ENCODE assay signal across 8 cellular contexts in the genomic region with DNA sequence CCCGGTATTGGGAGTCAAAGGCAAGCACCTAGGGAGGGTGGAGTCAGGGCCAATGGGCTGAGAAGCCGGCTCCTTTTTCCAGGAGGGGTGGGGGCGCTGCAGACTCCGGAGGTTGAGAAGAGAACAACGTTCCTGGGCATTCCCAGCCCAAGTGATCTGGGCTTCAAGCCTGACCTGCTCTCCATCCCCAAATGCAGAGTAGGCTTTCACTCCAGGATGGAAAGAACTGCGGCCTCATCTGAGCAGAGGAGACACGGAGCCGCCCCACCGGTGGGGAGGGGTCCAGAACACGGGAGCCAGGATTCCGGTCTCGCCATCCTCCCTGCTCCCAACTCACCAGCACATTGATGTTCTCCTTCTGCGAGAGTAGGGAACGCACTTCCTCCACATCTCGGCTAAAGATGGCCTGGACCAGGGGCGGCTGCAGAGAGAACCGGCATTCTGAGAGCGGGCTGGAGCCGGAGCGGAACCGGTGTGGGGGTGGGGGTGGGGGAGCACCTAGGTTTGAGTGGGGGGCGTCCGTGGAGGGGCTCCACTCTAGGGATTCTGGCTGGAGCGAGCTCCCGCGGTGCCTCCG. TPM values are rescaled to one million over a fixed set of nuclear protein-coding genes. Genes with fewer than 3 reads are reported as not detected.
DNase-seq lines count a peak whose midpoint lies in the region; ATAC-seq and TF ChIP-seq lines count a peak whose summit lies in the region.

No MANE protein-coding gene starts in this region.

- peaks cover 30% of the 10 kb centered on the region; the same call in 1 of the 2 replicates for H3K36me3 ChIP-seq in Karpas-422 (ENCODE audit: insufficient read depth, low read length)
- H3K36me3 ChIP-seq in hepatocyte (replicated peaks; ENCODE audit: insufficient read depth, low read depth), result no peaks in the 10 kb centered on the region
- H3K36me3 ChIP-seq in sigmoid colon, result peaks cover 10 to 38% (median 31%) of the 10 kb centered on the region in 4 donors

- H3K4me3 ChIP-seq in Karpas-422 (ENCODE audit: low read length) (peak overlapping the region; percentile 97), hepatocyte (peak overlapping the region; percentile 100), sigmoid colon (peak overlapping the region; percentile 80 to 86 (median 82))

- no peak for TF ChIP-seq CTCF in hepatocyte (IDR thresholded peaks at IDR 0.05; ENCODE audit: poor library complexity)
- no peak for TF ChIP-seq CTCF in sigmoid colon (IDR thresholded peaks at IDR 0.05)

- TF ChIP-seq EP300 in sigmoid colon (IDR thresholded peaks at IDR 0.05), result no peak

- peaks cover 0 to 12% of the 10 kb centered on the region in 2 donors for H3K36me3 Mint-ChIP-seq in activated naive CD4-positive, alpha-beta T cell treated with anti-CD3 and anti-CD28 coated beads, Interleukin-2, amount 50 U/mL, for 72 hours

- H2AFZ ChIP-seq in Karpas-422 (ENCODE audit: low read length) (no peak overlapping the region), hepatocyte (peak overlapping the region; percentile 99)

- H3K9me3 Mint-ChIP-seq in activated naive CD4-positive, alpha-beta T cell treated with anti-CD3 and anti-CD28 coated beads, Interleukin-2, amount 50 U/mL, for 72 hours, result no peaks in the 10 kb centered on the region

- H3K9ac ChIP-seq in Karpas-422 (ENCODE audit: low read length), result peak overlapping the region; percentile 96

- 1% methylated on average over 21 of the region's 27 CpGs for WGBS in hepatocyte (ENCODE audit: low lambda C conversion rate, missing lambda C conversion rate)
- WGBS in sigmoid colon, 2 donors, result 1% methylated on average over 27 of the region's 27 CpGs

- H3K4me2 ChIP-seq in Karpas-422 (ENCODE audit: low read depth, low read length, poor library complexity, severe bottlenecking), result peak overlapping the region; percentile 97
- peak overlapping the region; percentile 93 for H3K4me2 ChIP-seq in hepatocyte

- no peak for TF ChIP-seq POLR2A in sigmoid colon (IDR thresholded peaks at IDR 0.05)

- peak overlapping the region; percentile 67 for H3K27ac ChIP-seq in Karpas-422 (ENCODE audit: low read length)
- H3K27ac ChIP-seq in hepatocyte, result peak overlapping the region; percentile 93
- peak overlapping the region; percentile 90 to 96 (median 92) for H3K27ac ChIP-seq in sigmoid colon

- H3K9me2 ChIP-seq in Karpas-422 (replicated peaks; ENCODE audit: insufficient read depth, low read length) (no peaks in the 10 kb centered on the region), hepatocyte (replicated peaks; ENCODE audit: insufficient read depth) (no peaks in the 10 kb centered on the region)

- peak overlapping the region; percentile 66 to 86 for H3K27ac Mint-ChIP-seq in activated naive CD4-positive, alpha-beta T cell treated with anti-CD3 and anti-CD28 coated beads, Interleukin-2, amount 50 U/mL, for 72 hours

- H3K27me3 ChIP-seq in Karpas-422 (ENCODE audit: low read length), result no peaks in the 10 kb centered on the region
- no peaks in the 10 kb centered on the region for H3K27me3 ChIP-seq in hepatocyte
- no peaks in the 10 kb centered on the region for H3K27me3 ChIP-seq in sigmoid colon

- ATAC-seq in GM18511 (IDR thresholded peaks at IDR 0.05; ENCODE audit: unreplicated experiment) (peak; percentile 27), GM19452 (IDR thresholded peaks at IDR 0.05; ENCODE audit: unreplicated experiment) (no peak)
- peak in 1 of 2 donors; percentile 20 for ATAC-seq in activated naive CD4-positive, alpha-beta T cell treated with anti-CD3 and anti-CD28 coated beads, Interleukin-2, amount 50 U/mL, for 72 hours

- H4K20me1 ChIP-seq in Karpas-422 (ENCODE audit: insufficient read depth, low read depth, low read length) (no peaks in the 10 kb centered on the region), hepatocyte (ENCODE audit: insufficient read depth, poor library complexity, severe bottlenecking) (peaks cover 12% of the 10 kb centered on the region)

- H3K79me2 ChIP-seq in Karpas-422 (ENCODE audit: low read length), result peaks cover 22% of the 10 kb centered on the region
- peaks cover 31% of the 10 kb centered on the region for H3K79me2 ChIP-seq in hepatocyte

- H3K4me1 ChIP-seq in Karpas-422 (ENCODE audit: low read length) (peaks cover 18% of the 10 kb centered on the region), hepatocyte (ENCODE audit: insufficient read depth) (peaks cover 18% of the 10 kb centered on the region), sigmoid colon (peaks cover 0 to 28% (median 26%) of the 10 kb centered on the region in 4 donors)

- intact Hi-C loops in sigmoid colon (cut with DNase I), result loop anchor here (2.0 to 5.0 kb wide), 2 partner anchors 43 to 65 kb away; partner anchors contain the start of gene CS

- DNase-seq in AG08396 (ENCODE audit: low spot score) (peak; percentile 61), Karpas-422 (no peak), hepatocyte (ENCODE audit: low spot score) (peak; percentile 61), sigmoid colon (no peak), GM19238 (ENCODE audit: insufficient read length, low spot score) (no peak)
- no peak for DNase-seq in activated naive CD4-positive, alpha-beta T cell treated with anti-CD3 and anti-CD28 coated beads, Interleukin-2, amount 50 U/mL, for 72 hours (ENCODE audit: low spot score in 2 of 2)

- H3K9me3 ChIP-seq in Karpas-422 (ENCODE audit: low read length) (no peaks in the 10 kb centered on the region), hepatocyte (ENCODE audit: low read depth) (no peaks in the 10 kb centered on the region), sigmoid colon (no peaks in the 10 kb centered on the region)

RNA-seq across cellular contexts. Expression of gene ANKRD52, which starts 0.6 kb away (rescaled TPM):
- 14.3 and 18.2 TPM in 2 replicates for total RNA-seq in Karpas-422 (2014; rRNA removed; shearing (Covaris generic); ENCODE audit: low replicate concordance)
- 10 to 100 TPM; 26.4 to 35.8 TPM for total RNA-seq in activated naive CD4-positive, alpha-beta T cell treated with anti-CD3 and anti-CD28 coated beads, Interleukin-2, amount 50 U/mL, for 72 hours
- total RNA-seq in hepatocyte (21.9 and 23.3 TPM in 2 replicates), sigmoid colon (10 to 100 TPM in 2 of 4 donors, 1 to 10 TPM in 2; 8.4 to 19.1 (median 10.5) TPM)
- polyA plus RNA-seq in hepatocyte (37.2 and 46.8 TPM in 2 replicates), sigmoid colon (10 to 100 TPM in 1 of 3 donors, 1 to 10 TPM in 2; 4.2 to 20.1 (median 6.7) TPM)

RNA-seq across cellular contexts. Expression of gene COQ10A, which starts 9.2 kb away (rescaled TPM):
- 32.7 and 38.9 TPM in 2 replicates for total RNA-seq in Karpas-422 (2014; rRNA removed; shearing (Covaris generic); ENCODE audit: low replicate concordance)
- total RNA-seq in activated naive CD4-positive, alpha-beta T cell treated with anti-CD3 and anti-CD28 coated beads, Interleukin-2, amount 50 U/mL, for 72 hours, result 1 to 10 TPM; 5.2 to 6.3 TPM
- total RNA-seq in hepatocyte (7.8 and 8.2 TPM in 2 replicates), sigmoid colon (10 to 100 TPM; 11.8 to 25.0 (median 19.9) TPM)
- polyA plus RNA-seq in hepatocyte (9.6 and 10.7 TPM in 2 replicates), sigmoid colon (1 to 10 TPM; 2.4 to 6.2 (median 3.0) TPM)

RNA-seq across cellular contexts. Expression of gene SLC39A5, which starts 27.7 kb away (rescaled TPM):
- total RNA-seq in Karpas-422 (2014; rRNA removed; shearing (Covaris generic); ENCODE audit: low replicate concordance), result 0.61 TPM in 1 of 2 replicates, not detected in the other
- 1 to 10 TPM in 1 of 2 donors, under 1 TPM in 1; 0.51 to 2.0 TPM for total RNA-seq in activated naive CD4-positive, alpha-beta T cell treated with anti-CD3 and anti-CD28 coated beads, Interleukin-2, amount 50 U/mL, for 72 hours
- total RNA-seq in hepatocyte (179 and 187 TPM in 2 replicates), sigmoid colon (not detected)
- polyA plus RNA-seq in hepatocyte (155 and 167 TPM in 2 replicates), sigmoid colon (10 to 100 TPM; 30.0 to 74.0 (median 31.2) TPM)

RNA-seq across cellular contexts. Expression of gene NABP2, which starts 33.4 kb away (rescaled TPM):
- total RNA-seq in Karpas-422 (2014; rRNA removed; shearing (Covaris generic); ENCODE audit: low replicate concordance), result 45.6 and 54.2 TPM in 2 replicates
- total RNA-seq in activated naive CD4-positive, alpha-beta T cell treated with anti-CD3 and anti-CD28 coated beads, Interleukin-2, amount 50 U/mL, for 72 hours, result 10 to 100 TPM; 60.7 to 90.5 TPM
- total RNA-seq in hepatocyte (21.9 and 35.4 TPM in 2 replicates), sigmoid colon (10 to 100 TPM; 17.2 to 33.5 (median 31.6) TPM)
- polyA plus RNA-seq in hepatocyte (12.4 and 12.5 TPM in 2 replicates), sigmoid colon (10 to 100 TPM; 29.4 to 43.7 (median 32.6) TPM)

RNA-seq across cellular contexts. Expression of gene RNF41, which starts 35.9 kb away (rescaled TPM):
- total RNA-seq in Karpas-422 (2014; rRNA removed; shearing (Covaris generic); ENCODE audit: low replicate concordance), result 52.0 and 63.6 TPM in 2 replicates
- total RNA-seq in activated naive CD4-positive, alpha-beta T cell treated with anti-CD3 and anti-CD28 coated beads, Interleukin-2, amount 50 U/mL, for 72 hours, result 10 to 100 TPM; 33.4 to 39.0 TPM
- total RNA-seq in hepatocyte, result 47.6 and 66.4 TPM in 2 replicates
- 12.2 and 22.5 TPM in 2 replicates for polyA plus RNA-seq in hepatocyte
- total RNA-seq in sigmoid colon, result 100 to 1,000 TPM in 1 of 4 donors, 10 to 100 TPM in 3; 59.9 to 109 (median 78.0) TPM
- 10 to 100 TPM; 18.5 to 27.0 (median 25.2) TPM for polyA plus RNA-seq in sigmoid colon

Comparison
In these comparisons a context has a peak if more than half of its experiments do, and no peak if none do; other contexts are left out.
1. DNase-seq: peak in AG08396 (single experiment) and hepatocyte (single experiment); none in Karpas-422 (single experiment), activated naive CD4-positive, alpha-beta T cell treated with anti-CD3 and anti-CD28 coated beads, Interleukin-2, amount 50 U/mL, for 72 hours (0 of 2), sigmoid colon (single experiment) and GM19238 (single experiment).
2. RNA of gene SLC39A5, which starts 27.7 kb away (total RNA-seq): 179 to 187 TPM in hepatocyte; 0.51 to 2.0 TPM in activated naive CD4-positive, alpha-beta T cell treated with anti-CD3 and anti-CD28 coated beads, Interleukin-2, amount 50 U/mL, for 72 hours, not detected in sigmoid colon and 0.61 TPM in Karpas-422; every median in the first group is over 10 times any median in the second.
3. Peak in every context shown above with its lines, with median percentiles within 50 percentile points of each other: H3K27ac ChIP-seq and H3K4me3 ChIP-seq.